36 cellular contexts compared by ENCODE assay signal in the genomic region with DNA sequence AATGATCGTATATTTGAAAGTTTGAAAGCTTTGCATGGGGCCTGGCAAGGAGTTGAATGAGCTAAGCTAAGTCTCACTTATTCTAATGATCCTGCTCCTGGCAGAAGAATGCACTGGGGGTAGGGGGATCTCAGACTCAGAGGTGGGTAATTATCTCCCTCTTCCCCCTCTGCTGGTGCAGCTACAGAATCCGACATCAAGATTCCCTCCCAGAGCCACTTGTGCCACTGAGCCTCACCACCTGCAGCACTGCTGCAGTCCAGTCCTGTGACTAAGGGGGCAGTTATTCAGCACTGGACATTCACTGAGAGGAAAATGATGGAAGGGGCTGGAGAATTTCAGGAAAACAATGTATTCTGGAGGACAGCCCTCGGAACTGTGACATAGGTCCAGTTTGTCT.
DNase-seq lines count a peak whose midpoint lies in the region; ATAC-seq, FAIRE-seq and TF ChIP-seq lines count a peak whose summit lies in the region.
"Had no signal": no experiment of that assay in that cellular context is flagged by ENCODE, and none has a peak within 500 bp of the region (broad histone marks: within the 10 kb centered on the region; RNA-seq: fewer than 3 reads in every experiment).

No MANE protein-coding gene starts in this region.

- no peak overlapping the region for H3K4me3 Mint-ChIP-seq in WTC11
- H3K4me3 Mint-ChIP-seq in T-helper 17 cell: no peak overlapping the region
- H3K4me3 Mint-ChIP-seq: activated CD4-positive, alpha-beta T cell treated with anti-CD3 and anti-CD28 coated beads, Interleukin-2, amount 10 ng/mL, durations not matched to agents 24 days and 14 days; activated naive CD8-positive, alpha-beta T cell; CD4-positive, alpha-beta T cell; effector memory CD8-positive, alpha-beta T cell; naive thymus-derived CD8-positive, alpha-beta T cell had no signal

- H3K4ac ChIP-seq in mesenchymal stem cell (ENCODE audit: low read depth in 1 of 2, low read length in 2 of 2): no peak overlapping the region

- no peak for FAIRE-seq in HepG2 (lab: Jason Lieb, UNC)
- FAIRE-seq: astrocyte, H54, urothelium cell line had no signal

- H2BK15ac ChIP-seq in mesenchymal stem cell (ENCODE audit: low read depth, poor library complexity, severe bottlenecking): no peak overlapping the region

- H2AFZ ChIP-seq in HepG2 (ENCODE audit: low read length) (no peak overlapping the region), mesenchymal stem cell (ENCODE audit: low read depth, low read length) (no peak overlapping the region)

- H4K20me1 ChIP-seq in HepG2 (ENCODE audit: insufficient read depth, low read length): no peaks in the 10 kb centered on the region

- WGBS in HepG2 (ENCODE audit: low lambda C conversion rate): 82% methylated on average over 3 of the region's 3 CpGs
- WGBS in right lobe of liver (ENCODE audit: insufficient coverage, low coverage, low lambda C conversion rate, missing lambda C conversion rate): 100% methylated on average over 1 of the region's 3 CpGs
- 39% methylated on average over 2 of the region's 3 CpGs for WGBS in mesenchymal stem cell
- 28 to 38% methylated on average over 3 of the region's 3 CpGs for WGBS in aorta, 2 donors

- no peak for TF ChIP-seq RAD21 in HepG2 (CRISPR knock-in tag; IDR thresholded peaks at IDR 0.05)

- H4K91ac ChIP-seq in mesenchymal stem cell (ENCODE audit: low read length): no peak overlapping the region

- TF ChIP-seq CTCF in HepG2 (CRISPR knock-in tag; IDR thresholded peaks at IDR 0.05) (no peak), right lobe of liver (IDR thresholded peaks at IDR 0.05) (no peak), WTC11 (IDR thresholded peaks at IDR 0.05) (no peak)

- H3K79me1 ChIP-seq in mesenchymal stem cell (replicated peaks; ENCODE audit: low read length, poor library complexity, severe bottlenecking): no peaks in the 10 kb centered on the region

- no peak for DNase-seq in HepG2 (ENCODE audit: low spot score)
- no peak for DNase-seq in right lobe of liver
- DNase-seq in WTC11 (ENCODE audit: low spot score): no peak
- peak; percentile 15 for DNase-seq in mesenchymal stem cell
- DNase-seq in aorta: no peak
- no peak for DNase-seq in left lobe of liver (ENCODE audit: low spot score)
- no peak for DNase-seq in T-helper 17 cell
- DNase-seq in 8988T: no peak
- DNase-seq: activated CD4-positive, alpha-beta T cell treated with anti-CD3 and anti-CD28 coated beads, Interleukin-2, amount 10 ng/mL, durations not matched to agents 24 days and 14 days; activated CD8-positive, alpha-beta memory T cell treated with anti-CD3 and anti-CD28 coated beads for 24 hours; activated effector memory CD4-positive, alpha-beta T cell treated with Interleukin-2 at 50 U/mL for 16 hours; activated T-cell treated with anti-CD3 and anti-CD28 coated beads for 4 hours; CD4-positive, alpha-beta T cell; cortex of kidney; DND-41; effector memory CD8-positive, alpha-beta T cell; erythroblast; left ventricle myocardium superior; naive thymus-derived CD8-positive, alpha-beta T cell; NCI-H1436; NCI-H345; NCI-H69; occipital lobe; RPMI8226; SJCRH30; stimulated activated naive CD4-positive, alpha-beta T cell treated with Interleukin-2 at 50 U/mL for 16 hours; SW 1271; T-helper 9 cell; testis had no signal

- H2BK120ac ChIP-seq in mesenchymal stem cell (ENCODE audit: low read depth, low read length): no peak overlapping the region

- peak overlapping the region; percentile 4 for H4K8ac ChIP-seq in mesenchymal stem cell (ENCODE audit: low read length)

- H3K36me3 Mint-ChIP-seq in WTC11: no peaks in the 10 kb centered on the region
- H3K36me3 Mint-ChIP-seq in T-helper 17 cell (ENCODE audit: low read depth): no peaks in the 10 kb centered on the region
- H3K36me3 Mint-ChIP-seq: activated naive CD8-positive, alpha-beta T cell; naive thymus-derived CD8-positive, alpha-beta T cell had no signal

- H3K27ac Mint-ChIP-seq in WTC11 (no peak overlapping the region), T-helper 17 cell (no peak overlapping the region)
- H3K27ac Mint-ChIP-seq: activated CD4-positive, alpha-beta T cell treated with anti-CD3 and anti-CD28 coated beads, Interleukin-2, amount 10 ng/mL, durations not matched to agents 24 days and 14 days; activated naive CD8-positive, alpha-beta T cell; CD4-positive, alpha-beta T cell; effector memory CD8-positive, alpha-beta T cell; naive thymus-derived CD8-positive, alpha-beta T cell had no signal

- ATAC-seq in HepG2 (no peak), right lobe of liver (no peak), WTC11 (peak; percentile 88), aorta (ENCODE audit: low FRiP score) (peak; percentile 47), left lobe of liver (no peak), T-helper 17 cell (no peak)
- ATAC-seq: effector memory CD8-positive, alpha-beta T cell; left ventricle myocardium superior; naive thymus-derived CD8-positive, alpha-beta T cell had no signal

- no peak overlapping the region for H2BK5ac ChIP-seq in mesenchymal stem cell (ENCODE audit: low read depth, low read length, poor library complexity, severe bottlenecking)

- CTCF ChIA-PET in HepG2 (lab: Yijun Ruan, JAX; ENCODE audit: low intra/inter-chr PET ratio, low total read pairs) (no interaction called here), WTC11 (lab: Charles Lee) (interaction anchor here (1.2 kb wide), 1 partner anchor 176 kb away, joined by 3 read pairs; no protein-coding TSS in a partner anchor)

- no peaks in the 10 kb centered on the region for H3K9me3 ChIP-seq in HepG2 (ENCODE audit: low read length)
- H3K9me3 ChIP-seq in right lobe of liver: no peaks in the 10 kb centered on the region
- no peaks in the 10 kb centered on the region for H3K9me3 ChIP-seq in mesenchymal stem cell (ENCODE audit: control insufficient read depth, low read length)
- H3K9me3 ChIP-seq in aorta (ENCODE audit: control insufficient read depth, low read length): no peaks in the 10 kb centered on the region
- H3K9me3 ChIP-seq in T-helper 17 cell (ENCODE audit: control insufficient read depth, low read length, poor library complexity, severe bottlenecking): no peaks in the 10 kb centered on the region
- H3K9me3 ChIP-seq: SJCRH30, testis had no signal

- H3K27ac ChIP-seq in HepG2 (ENCODE audit: extremely low read length, insufficient read depth, low read length) (peak overlapping the region; percentile 44), right lobe of liver (no peak overlapping the region), mesenchymal stem cell (ENCODE audit: low read length, poor library complexity, severe bottlenecking) (no peak overlapping the region), aorta (ENCODE audit: low read depth in 1 of 2, low read length in 2 of 2) (peak overlapping the region; percentile 32 to 64)
- H3K27ac ChIP-seq: cardiac muscle cell, HL-60, KMS-11, SJCRH30, testis had no signal

- H3K79me2 ChIP-seq in HepG2 (ENCODE audit: insufficient read depth, low read length): peaks cover 12% of the 10 kb centered on the region

- H3K4me1 ChIP-seq in HepG2 (ENCODE audit: insufficient read depth, low read length): peaks cover 94% of the 10 kb centered on the region
- no peaks in the 10 kb centered on the region for H3K4me1 ChIP-seq in right lobe of liver
- no peaks in the 10 kb centered on the region for H3K4me1 ChIP-seq in mesenchymal stem cell (ENCODE audit: control insufficient read depth, insufficient read depth, low read depth, low read length)
- H3K4me1 ChIP-seq in aorta (ENCODE audit: control insufficient read depth in 1 of 2, insufficient read depth in 2 of 2, low read length in 2 of 2): peaks cover 2 to 22% of the 10 kb centered on the region in 2 donors
- H3K4me1 ChIP-seq: SJCRH30, testis had no signal

- TF ChIP-seq POLR2A in HepG2 (IDR thresholded peaks at IDR 0.05; ENCODE audit: insufficient read depth in 1 of 2, low read depth in 2 of 2, low read length in 2 of 2) (no peak), right lobe of liver (IDR thresholded peaks at IDR 0.05) (no peak)

- H3K27me3 ChIP-seq in HepG2 (ENCODE audit: control insufficient read depth in 1 of 2, insufficient read depth in 2 of 2, low read length in 2 of 2) (no peaks in the 10 kb centered on the region), right lobe of liver (no peaks in the 10 kb centered on the region), mesenchymal stem cell (ENCODE audit: control insufficient read depth in 1 of 2, insufficient read depth in 1 of 2, low read length in 2 of 2) (no peaks in the 10 kb centered on the region), aorta (ENCODE audit: control insufficient read depth in 1 of 2, insufficient read depth in 2 of 2, low read length in 1 of 2) (no peaks in the 10 kb centered on the region)
- H3K27me3 ChIP-seq: cardiac muscle cell, testis had no signal

- H3K9ac ChIP-seq in HepG2 (ENCODE audit: insufficient read depth, low read depth, low read length): no peak overlapping the region
- no peak overlapping the region for H3K9ac ChIP-seq in mesenchymal stem cell (ENCODE audit: low read length)
- H3K9ac ChIP-seq: KMS-11 had no signal

- no peak overlapping the region for H3K4me2 ChIP-seq in HepG2 (ENCODE audit: low read depth, low read length)
- no peak overlapping the region for H3K4me2 ChIP-seq in mesenchymal stem cell (ENCODE audit: low read length, poor library complexity, severe bottlenecking)
- H3K4me2 ChIP-seq: KMS-11 had no signal

- intact Hi-C loops in HepG2 (cut with micrococcal nuclease; ENCODE audit: unreplicated experiment) (loop anchor here (10.0 kb wide), 1 partner anchor 91 kb away; no protein-coding TSS in a partner anchor), right lobe of liver (cut with DNase I) (no loop called here), aorta (cut with DNase I) (no loop called here)

- TF ChIP-seq EP300 in HepG2 (IDR thresholded peaks at IDR 0.05; ENCODE audit: low read depth in 2 of 2, low read length in 2 of 2) (no peak), HepG2 (CRISPR knock-in tag; IDR thresholded peaks at IDR 0.05; ENCODE audit: borderline replicate concordance) (no peak)

- H3K9me3 Mint-ChIP-seq in WTC11: no peaks in the 10 kb centered on the region
- H3K9me3 Mint-ChIP-seq: activated CD4-positive, alpha-beta T cell treated with anti-CD3 and anti-CD28 coated beads, Interleukin-2, amount 10 ng/mL, durations not matched to agents 24 days and 14 days; CD4-positive, alpha-beta T cell had no signal

- H3K36me3 ChIP-seq in HepG2 (replicated peaks in 1 of 2; ENCODE audit: control insufficient read depth in 1 of 2, insufficient read depth in 2 of 2, low read length in 2 of 2) (no peaks in the 10 kb centered on the region), right lobe of liver (no peaks in the 10 kb centered on the region), mesenchymal stem cell (ENCODE audit: control insufficient read depth in 1 of 2, insufficient read depth in 2 of 2, low read depth in 1 of 2, low read length in 2 of 2) (no peaks in the 10 kb centered on the region), aorta (ENCODE audit: control insufficient read depth in 1 of 2, insufficient read depth in 2 of 2, low read length in 1 of 2) (no peaks in the 10 kb centered on the region)
- H3K36me3 ChIP-seq: cardiac muscle cell, SJCRH30 had no signal

- H2AK5ac ChIP-seq in mesenchymal stem cell (ENCODE audit: low read length, severe bottlenecking): no peak overlapping the region

- H2BK12ac ChIP-seq in mesenchymal stem cell (ENCODE audit: low read length in 2 of 2): peak overlapping the region; percentile 11 to 83

- H3K4me3 ChIP-seq in HepG2 (replicated peaks in 1 of 3; ENCODE audit: insufficient read depth in 1 of 3, low read depth in 2 of 3, low read length in 3 of 3) (no peak overlapping the region), right lobe of liver (no peak overlapping the region), mesenchymal stem cell (ENCODE audit: insufficient read depth in 1 of 2, low read depth in 1 of 2, low read length in 2 of 2) (no peak overlapping the region), aorta (ENCODE audit: low read length in 2 of 2) (no peak overlapping the region)
- H3K4me3 ChIP-seq: cardiac muscle cell, SJCRH30, testis had no signal

- H3K14ac ChIP-seq in mesenchymal stem cell (ENCODE audit: low read length in 2 of 2): no peak overlapping the region

- no TSS peak for BruUV-seq in HepG2 (replicated peaks; lab: Mats Ljungman, UMichigan)

- H3K4me1 Mint-ChIP-seq in WTC11 (peaks cover 22% of the 10 kb centered on the region), T-helper 17 cell (no peaks in the 10 kb centered on the region)
- H3K4me1 Mint-ChIP-seq: activated CD4-positive, alpha-beta T cell treated with anti-CD3 and anti-CD28 coated beads, Interleukin-2, amount 10 ng/mL, durations not matched to agents 24 days and 14 days had no signal

- H3K27me3 Mint-ChIP-seq in WTC11 (ENCODE audit: low read depth): no peaks in the 10 kb centered on the region
- H3K27me3 Mint-ChIP-seq in T-helper 17 cell: no peaks in the 10 kb centered on the region
- H3K27me3 Mint-ChIP-seq: activated CD4-positive, alpha-beta T cell treated with anti-CD3 and anti-CD28 coated beads, Interleukin-2, amount 10 ng/mL, durations not matched to agents 24 days and 14 days; activated naive CD8-positive, alpha-beta T cell; CD4-positive, alpha-beta T cell; effector memory CD8-positive, alpha-beta T cell had no signal

- H3K23ac ChIP-seq in mesenchymal stem cell (ENCODE audit: low read length in 2 of 2): no peak overlapping the region

- in situ Hi-C loops in HepG2 (cut with HindIII; ENCODE audit: extremely low pct_ligation_motif_present, low pct_unique_long_range_greater_than_20kb): no loop called here

- peak overlapping the region in 1 of 2 experiments; percentile 38 for H3K18ac ChIP-seq in mesenchymal stem cell (ENCODE audit: low read depth in 1 of 2, low read length in 2 of 2)

- POLR2A ChIA-PET in HepG2 (lab: Yijun Ruan, JAX): no interaction called here
- POLR2A ChIA-PET in WTC11 (lab: Charles Lee): no interaction called here

Comparison
In these comparisons a context has a peak if more than half of its experiments do, and no peak if none do; other contexts are left out.
1. H3K27ac ChIP-seq: peak in HepG2 (single experiment) and aorta (2 of 2); none in right lobe of liver (0 of 3) and mesenchymal stem cell (single experiment).
2. ATAC-seq: peak in WTC11 (single experiment) and aorta (single experiment); none in HepG2 (single experiment), right lobe of liver (0 of 4), left lobe of liver (single experiment) and T-helper 17 cell (single experiment).